In genomic region chrX:149540621-149541520, GRCh38 we compare ENCODE assay signal across 8 cellular contexts. TPM values are rescaled to one million over a fixed set of nuclear protein-coding genes. Genes with fewer than 3 reads are reported as not detected.
A peak's percentile ranks its signal among the peaks of the same experiment; 100 is the strongest.
DNase-seq lines count a peak whose midpoint lies in the region; TF ChIP-seq lines count a peak whose summit lies in the region.

TSS of gene EOLA1 (plus strand) at chrX:149541012. CDS start at chrX:149545631, 4,619 bp downstream.

- H2BK12ac ChIP-seq in H9 (ENCODE audit: insufficient read length, low read depth, low read length) = no peak within 1 kb of the TSS

- WGBS in H9 (ENCODE audit: extremely low coverage, insufficient read length, low lambda C conversion rate) = no CpG with 5 or more reads among the region's 71 CpGs

- DNase-seq in ELR (ENCODE audit: low read depth) (peak; percentile 94), H9 (peak; percentile 82), M059J (ENCODE audit: low read depth) (peak; percentile 98), SHP77 treated with DMSO at 0.1 percent for 48 hours (lab: John Stamatoyannopoulos, UW) (peak; percentile 70), fibroblast of villous mesenchyme (ENCODE audit: low read depth) (peak; percentile 97), neural progenitor cell (ENCODE audit: low spot score) (no peak)
- peak; percentile 95 for DNase-seq in activated effector memory CD4-positive, alpha-beta T cell treated with anti-CD3 and anti-CD28 coated beads, Interleukin-2, amount 50 U/mL, for 16 hours

- H3T11ph ChIP-seq in H9 (ENCODE audit: low read length) = no peak within 1 kb of the TSS

- no peak within 1 kb of the TSS for H2BK120ac ChIP-seq in H9 (ENCODE audit: low read depth, low read length, poor library complexity, severe bottlenecking)

- no peak within 1 kb of the TSS for H3K56ac ChIP-seq in H9 (ENCODE audit: insufficient read length, low read depth, low read length)

- H3K9me3 Mint-ChIP-seq in H9 (peaks cover 36 to 43% of the 10 kb centered on the region in 2 experiments), neural progenitor cell (peaks cover 8% of the 10 kb centered on the region)

- H3K36me3 Mint-ChIP-seq in H9 (ENCODE audit: insufficient read depth in 1 of 3, low read depth in 3 of 3) (peaks cover 0 to 4% (median 0%) of the 10 kb centered on the region in 3 experiments; a peak in 1 of 7 replicates), neural progenitor cell (peaks cover 2% of the 10 kb centered on the region)

- H3K27me3 ChIP-seq in H9 (ENCODE audit: insufficient read depth, low read length) (no peaks in the 10 kb centered on the region), neural progenitor cell (no peaks in the 10 kb centered on the region), stomach smooth muscle (ENCODE audit: control insufficient read depth in 1 of 2, insufficient read depth in 2 of 2, low read length in 2 of 2) (no peaks in the 10 kb centered on the region)

- H3K27ac Mint-ChIP-seq in H9 = peak within 1 kb of the TSS; percentile 94 to 98 (median 98); a peak in 6 of 7 replicates
- H3K27ac Mint-ChIP-seq in neural progenitor cell = peak within 1 kb of the TSS; percentile 92

- H3K4me1 Mint-ChIP-seq in H9 = peaks cover 0 to 17% of the 10 kb centered on the region in 2 experiments; a peak in 3 of 4 replicates
- peaks cover 4% of the 10 kb centered on the region for H3K4me1 Mint-ChIP-seq in neural progenitor cell

- H3K14ac ChIP-seq in H9 (ENCODE audit: insufficient read depth, low read length) = no peak within 1 kb of the TSS

- peaks cover 3% of the 10 kb centered on the region for H3K23me2 ChIP-seq in H9 (ENCODE audit: insufficient read length, low read depth, low read length, poor library complexity, severe bottlenecking)

- no peak within 1 kb of the TSS for H2BK20ac ChIP-seq in H9 (ENCODE audit: low read depth, low read length, poor library complexity, severe bottlenecking)

- H3K4me3 Mint-ChIP-seq in H9 (peak within 1 kb of the TSS; percentile 83 to 89), neural progenitor cell (peak within 1 kb of the TSS; percentile 91)

- no peak within 1 kb of the TSS for H2BK5ac ChIP-seq in H9 (ENCODE audit: insufficient read length, low read length)

- no peak for TF ChIP-seq CTCF in H9 (conservative IDR thresholded peaks at IDR 0.05)
- TF ChIP-seq CTCF in fibroblast of villous mesenchyme (IDR thresholded peaks at IDR 0.05; ENCODE audit: insufficient read depth, low read depth, low read length) = no peak
- TF ChIP-seq CTCF in neural progenitor cell (IDR thresholded peaks at IDR 0.05) = no peak

- no peak within 1 kb of the TSS for H3K23ac ChIP-seq in H9 (ENCODE audit: insufficient read length, low read depth, low read length)

- peak within 1 kb of the TSS; percentile 60 for H3K18ac ChIP-seq in H9 (ENCODE audit: insufficient read length, low read depth, low read length)

- H3K27ac ChIP-seq in H9 (ENCODE audit: insufficient read length, low read depth, low read length) (no peak within 1 kb of the TSS), neural progenitor cell (no peak within 1 kb of the TSS), stomach smooth muscle (ENCODE audit: low read length) (peak within 1 kb of the TSS; percentile 91)

- no peaks in the 10 kb centered on the region for H3K36me3 ChIP-seq in neural progenitor cell
- H3K36me3 ChIP-seq in stomach smooth muscle (ENCODE audit: control insufficient read depth in 2 of 2, insufficient read depth in 2 of 2, low read length in 2 of 2) = peaks cover under 1 to 2% of the 10 kb centered on the region in 2 donors

- H3K9ac ChIP-seq in H9 (ENCODE audit: extremely low read depth, insufficient read length, low read length) (no peak within 1 kb of the TSS), neural progenitor cell (no peak within 1 kb of the TSS), stomach smooth muscle (ENCODE audit: low read length in 2 of 2) (peak within 1 kb of the TSS; percentile 88 to 89)

- H4K20me1 ChIP-seq in H9 (ENCODE audit: control insufficient read depth, insufficient read depth, insufficient read length) (no peaks in the 10 kb centered on the region), neural progenitor cell (ENCODE audit: low read depth) (no peaks in the 10 kb centered on the region)

- H3K27me3 Mint-ChIP-seq in H9 (ENCODE audit: low read depth) (no peaks in the 10 kb centered on the region), neural progenitor cell (ENCODE audit: insufficient read depth, low read depth) (peaks cover 2% of the 10 kb centered on the region)

- H4K5ac ChIP-seq in H9 (ENCODE audit: insufficient read length, low read depth, low read length) = no peak within 1 kb of the TSS

- no peak within 1 kb of the TSS for H4K8ac ChIP-seq in H9 (replicated peaks; ENCODE audit: insufficient read length, low read depth, low read length)

- no peak within 1 kb of the TSS for H4K91ac ChIP-seq in H9 (ENCODE audit: insufficient read length, low read depth, low read length)

- no peak within 1 kb of the TSS for H3K4ac ChIP-seq in H9 (ENCODE audit: low read depth, low read length)

- H2BK15ac ChIP-seq in H9 (ENCODE audit: low read depth, low read length) = no peak within 1 kb of the TSS

- peaks cover 8% of the 10 kb centered on the region for H3F3A ChIP-seq in neural progenitor cell (ENCODE audit: low read depth)

- H3K79me1 ChIP-seq in H9 (ENCODE audit: insufficient read depth, low read depth, low read length, poor library complexity, severe bottlenecking) = no peaks in the 10 kb centered on the region

- H2AK5ac ChIP-seq in H9 (ENCODE audit: insufficient read length, low read length) = no peak within 1 kb of the TSS

- H3K4me1 ChIP-seq in H9 (ENCODE audit: insufficient read depth, low read length) (no peaks in the 10 kb centered on the region; the same call in 1 of the 2 replicates), neural progenitor cell (no peaks in the 10 kb centered on the region), stomach smooth muscle (ENCODE audit: control insufficient read depth, insufficient read depth, low read length) (peaks cover 9% of the 10 kb centered on the region)

- H3K9me3 ChIP-seq in H9 (ENCODE audit: control insufficient read depth, low read depth, low read length) = peaks cover 8% of the 10 kb centered on the region
- no peaks in the 10 kb centered on the region for H3K9me3 ChIP-seq in neural progenitor cell (ENCODE audit: low read depth)
- no peaks in the 10 kb centered on the region for H3K9me3 ChIP-seq in stomach smooth muscle (ENCODE audit: control insufficient read depth in 2 of 2, low read length in 2 of 2)

- H3K4me2 ChIP-seq in H9 (ENCODE audit: insufficient read depth, insufficient read length, low read length) (peak within 1 kb of the TSS; percentile 76), neural progenitor cell (peak within 1 kb of the TSS; percentile 80)

- H3K79me2 ChIP-seq in H9 (ENCODE audit: insufficient read depth, low read length) (no peaks in the 10 kb centered on the region), neural progenitor cell (ENCODE audit: low read depth) (no peaks in the 10 kb centered on the region)

- no peak within 1 kb of the TSS for H2AFZ ChIP-seq in H9 (ENCODE audit: low read length)
- H2AFZ ChIP-seq in neural progenitor cell (replicated peaks) = peak within 1 kb of the TSS; percentile 17

- H3K4me3 ChIP-seq in fibroblast of villous mesenchyme (ENCODE audit: low read depth, low read length) (peak within 1 kb of the TSS; percentile 80), neural progenitor cell (peak within 1 kb of the TSS; percentile 65), stomach smooth muscle (ENCODE audit: low read length in 2 of 2) (peak within 1 kb of the TSS; percentile 77 to 81)

RNA-seq across cellular contexts. Expression of gene EOLA1, which starts in this region (rescaled TPM):
- total RNA-seq in H9 (2021) (7.9 and 8.8 TPM in 2 replicates), fibroblast of villous mesenchyme (11.7 and 12.2 TPM in 2 replicates), neural progenitor cell (ENCODE audit: low replicate concordance) (3.5 and 7.5 TPM in 2 replicates)
- 29.6 and 46.1 TPM in 2 replicates for total RNA-seq in M059J (2014; rRNA removed; shearing (Covaris generic))

Comparison
In these comparisons a context has a peak if more than half of its experiments do, and no peak if none do; other contexts are left out.
1. H3K9ac ChIP-seq: peak in stomach smooth muscle (2 of 2); none in H9 (single experiment) and neural progenitor cell (single experiment).
2. Peak in every context shown above with its lines, with median percentiles within 50 percentile points of each other: H3K4me3 ChIP-seq.